ENCODE assay signal across 19 cellular contexts in the genomic region with DNA sequence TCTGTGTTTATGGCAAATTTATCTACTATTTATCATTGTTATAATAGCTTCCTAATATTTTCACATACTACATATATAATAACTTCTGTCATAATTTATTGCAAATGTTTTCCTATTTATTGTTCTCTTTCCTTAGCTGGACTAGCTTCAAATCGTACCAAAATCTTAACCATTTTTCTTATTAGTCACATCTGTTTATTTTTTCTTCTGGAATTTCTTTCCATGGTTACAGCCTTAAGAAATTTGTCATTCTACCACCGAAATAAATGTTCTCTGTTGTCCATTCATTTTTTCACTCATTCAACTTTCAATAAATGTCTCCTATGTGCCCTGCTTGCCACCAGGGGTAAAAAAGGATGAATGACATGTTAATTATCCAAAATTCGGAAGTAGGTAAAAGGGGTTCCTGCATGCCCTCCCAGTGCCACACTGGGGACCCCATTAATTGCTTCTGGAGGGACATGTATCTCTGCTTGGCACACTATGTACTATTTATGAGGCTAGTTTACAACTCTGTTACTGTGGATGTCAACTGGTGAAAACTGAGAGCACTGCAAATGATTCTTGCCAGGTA.
A peak's percentile ranks its signal among the peaks of the same experiment; 100 is the strongest.
DNase-seq lines count a peak whose midpoint lies in the region; ATAC-seq, FAIRE-seq and TF ChIP-seq lines count a peak whose summit lies in the region.
"Had no signal": no experiment of that assay in that cellular context is flagged by ENCODE, and none has a peak within 500 bp of the region (broad histone marks: within the 10 kb centered on the region; RNA-seq: fewer than 3 reads in every experiment).

No MANE protein-coding gene starts in this region.

- peak overlapping the region; percentile 99 for H3K27ac ChIP-seq in ACC112 (ENCODE audit: low read depth, low read length)
- H3K27ac ChIP-seq: left ventricle myocardium inferior, neural progenitor cell, PC-9, spleen had no signal

- peak; percentile 67 for FAIRE-seq in GM12891 (lab: Jason Lieb, UNC)
- FAIRE-seq: urothelium cell line had no signal

- no peaks in the 10 kb centered on the region for H3K27me3 ChIP-seq in ACC112 (ENCODE audit: insufficient read depth, low read length)
- H3K27me3 ChIP-seq: MG63, neural progenitor cell had no signal

- no peak for TF ChIP-seq CTCF in astrocyte of the spinal cord (IDR thresholded peaks at IDR 0.05; ENCODE audit: low read depth, low read length)
- TF ChIP-seq CTCF in fibroblast of the aortic adventitia (IDR thresholded peaks at IDR 0.05; ENCODE audit: insufficient read depth, low read length), result no peak

- in situ Hi-C loops in astrocyte of the spinal cord (cut with HindIII; ENCODE audit: low sequenced_read_pairs), result no loop called here

- H3K4me3 ChIP-seq in ACC112 (ENCODE audit: low read depth, low read length), result peak overlapping the region; percentile 54; the same call in 1 of the 2 replicates
- H3K4me3 ChIP-seq in astrocyte of the spinal cord (ENCODE audit: low read depth, low read length), result no peak overlapping the region
- no peak overlapping the region for H3K4me3 ChIP-seq in fibroblast of the aortic adventitia (ENCODE audit: low read depth, low read length)
- H3K4me3 ChIP-seq: left ventricle myocardium inferior, MG63, neural progenitor cell, PC-9, spleen had no signal

- ATAC-seq in GM21723 (IDR thresholded peaks at IDR 0.05; ENCODE audit: unreplicated experiment), result no peak
- ATAC-seq: activated T-cell treated with anti-CD3 and anti-CD28 coated beads, Interleukin-2, amount 50 U/mL, for 72 hours had no signal

- peaks cover 67% of the 10 kb centered on the region for H3K4me1 ChIP-seq in ACC112 (ENCODE audit: control insufficient read depth, insufficient read depth, low read length, unreplicated experiment)
- H3K4me1 ChIP-seq: neural progenitor cell, spleen had no signal

- no peak for TF ChIP-seq POLR2A in GM12891 (IDR thresholded peaks at IDR 0.05; ENCODE audit: low read depth, low read length)

- no peaks in the 10 kb centered on the region for H3K79me2 ChIP-seq in ACC112 (ENCODE audit: control insufficient read depth, insufficient read depth, low read length, unreplicated experiment)

- intact Hi-C loops in head of caudate nucleus (cut with DNase I), result no loop called here

- no peaks in the 10 kb centered on the region for H3K36me3 ChIP-seq in ACC112 (ENCODE audit: insufficient read depth, low read length)
- H3K36me3 ChIP-seq: left ventricle myocardium inferior, MG63, neural progenitor cell had no signal

- no peak for DNase-seq in GM12891 (ENCODE audit: insufficient read length, low spot score)
- peak; percentile 46 for DNase-seq in astrocyte of the spinal cord (ENCODE audit: low read depth, low spot score)
- peak; percentile 39 for DNase-seq in fibroblast of the aortic adventitia (ENCODE audit: low read depth)
- no peak for DNase-seq in GM19238 (ENCODE audit: insufficient read length, low spot score)
- DNase-seq in head of caudate nucleus, result no peak
- no peak for DNase-seq in pons (ENCODE audit: low spot score)
- DNase-seq: activated naive CD4-positive, alpha-beta T cell treated with anti-CD3 and anti-CD28 coated beads, Interleukin-2, amount 50 U/mL, for 16 hours; activated T-cell treated with anti-CD3 and anti-CD28 coated beads, Interleukin-2, amount 50 U/mL, for 72 hours; left ventricle myocardium inferior; MG63; NCI-H1694; NCI-H226; PC-9; spleen; T-helper 9 cell had no signal

- H2AFZ ChIP-seq in ACC112 (ENCODE audit: low read length, unreplicated experiment), result no peak overlapping the region
- H2AFZ ChIP-seq: neural progenitor cell, PC-9 had no signal

TF ChIP-seq in GM12891, 5 proteins besides CTCF, POLR2A, EP300 and RAD21:
- TF ChIP-seq POLR2AphosphoS5 (IDR thresholded peaks at IDR 0.05; ENCODE audit: low read depth, low read length) (no peak), POU2F2 (IDR thresholded peaks at IDR 0.05; ENCODE audit: low read depth, low read length) (no peak), PAX5 (IDR thresholded peaks at IDR 0.05; ENCODE audit: insufficient read depth, low read length, severe bottlenecking) (no peak), SPI1 (IDR thresholded peaks at IDR 0.05; ENCODE audit: low read depth, low read length) (no peak), TAF1 (IDR thresholded peaks at IDR 0.05; ENCODE audit: low read depth, low read length) (no peak)

Comparison
In these comparisons a context has a peak if more than half of its experiments do, and no peak if none do; other contexts are left out.
1. DNase-seq: peak in astrocyte of the spinal cord (single experiment) and fibroblast of the aortic adventitia (single experiment); none in GM12891 (single experiment), GM19238 (single experiment), head of caudate nucleus (0 of 42) and pons (single experiment).